ENCODE assay signal across 19 cellular contexts in the genomic region with DNA sequence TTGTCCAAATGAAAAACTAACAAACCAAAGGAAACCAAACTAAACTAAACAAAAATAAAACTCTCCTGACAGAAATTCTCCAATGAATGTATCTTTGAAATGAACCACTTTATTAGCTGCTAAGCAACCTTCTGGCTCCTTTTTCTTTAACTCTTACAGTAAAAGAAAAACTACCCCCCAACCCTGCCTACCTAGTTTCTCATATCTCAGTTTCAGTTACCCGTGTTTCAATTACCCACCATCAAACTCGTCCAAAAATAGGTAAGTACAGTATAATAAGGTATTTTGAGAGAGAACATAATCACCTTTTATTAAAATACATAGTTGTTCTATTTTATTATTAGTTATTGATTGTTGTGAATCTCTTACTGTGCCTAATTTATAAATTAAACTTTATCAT.
DNase-seq lines count a peak whose midpoint lies in the region; ATAC-seq and TF ChIP-seq lines count a peak whose summit lies in the region.
"Had no signal": no experiment of that assay in that cellular context is flagged by ENCODE, and none has a peak within 500 bp of the region (broad histone marks: within the 10 kb centered on the region; RNA-seq: fewer than 3 reads in every experiment).

No MANE protein-coding gene starts in this region.

- no peak overlapping the region for H3K4me3 Mint-ChIP-seq in endothelial cell (ENCODE audit: unreplicated experiment)
- H3K4me3 Mint-ChIP-seq: T-cell had no signal

- ATAC-seq in GM18502 (IDR thresholded peaks at IDR 0.05; ENCODE audit: poor library complexity, unreplicated experiment), result peak; percentile 68
- ATAC-seq in GM19351 (IDR thresholded peaks at IDR 0.05; ENCODE audit: unreplicated experiment), result peak; percentile 82
- ATAC-seq in HG02642 (IDR thresholded peaks at IDR 0.05; ENCODE audit: poor library complexity, unreplicated experiment), result peak; percentile 77
- peak; percentile 63 for ATAC-seq in HG03378 (IDR thresholded peaks at IDR 0.05; ENCODE audit: unreplicated experiment)
- ATAC-seq: T-cell had no signal

- no peak overlapping the region for H3K27ac Mint-ChIP-seq in endothelial cell (ENCODE audit: unreplicated experiment)
- H3K27ac Mint-ChIP-seq: T-cell had no signal

- H3K36me3 Mint-ChIP-seq in endothelial cell (ENCODE audit: low read depth, unreplicated experiment), result no peaks in the 10 kb centered on the region
- H3K36me3 Mint-ChIP-seq: T-cell had no signal

- no peaks in the 10 kb centered on the region for H3K9me3 Mint-ChIP-seq in endothelial cell (ENCODE audit: unreplicated experiment)

- no peaks in the 10 kb centered on the region for H3K4me1 Mint-ChIP-seq in endothelial cell (ENCODE audit: unreplicated experiment)

- no peaks in the 10 kb centered on the region for H3K27me3 Mint-ChIP-seq in endothelial cell (ENCODE audit: unreplicated experiment)
- H3K27me3 Mint-ChIP-seq: T-cell had no signal

- TF ChIP-seq CTCF in endothelial cell (IDR thresholded peaks at IDR 0.05; ENCODE audit: unreplicated experiment), result no peak

- DNase-seq in SK-N-DZ (ENCODE audit: low spot score) (no peak), OCI-M2 (lab: John Stamatoyannopoulos, UW; ENCODE audit: unreplicated experiment) (no peak), endothelial cell (ENCODE audit: low spot score) (no peak)
- DNase-seq in effector CD8-positive, alpha-beta T cell (lab: John Stamatoyannopoulos, UW), result no peak
- DNase-seq: activated CD4-positive, alpha-beta T cell treated with anti-CD3 and anti-CD28 coated beads, Interleukin-2, amount 50 U/mL, for 1 hour; activated CD8-positive, alpha-beta memory T cell treated with anti-CD3 and anti-CD28 coated beads, Interleukin-2, amount 50 U/mL, for 48 hours; activated effector memory CD4-positive, alpha-beta T cell treated with anti-CD3 and anti-CD28 coated beads, Interleukin-2, amount 50 U/mL, for 16 hours; dermis blood vessel endothelial cell; erythroblast; HCEC 1CT; Karpas-422; NCI-H1092; NCI-H526 treated with DMSO at 0.1 percent for 48 hours; SHP77; T-cell had no signal
